ENCODE assay signal across 8 cellular contexts in the genomic region with DNA sequence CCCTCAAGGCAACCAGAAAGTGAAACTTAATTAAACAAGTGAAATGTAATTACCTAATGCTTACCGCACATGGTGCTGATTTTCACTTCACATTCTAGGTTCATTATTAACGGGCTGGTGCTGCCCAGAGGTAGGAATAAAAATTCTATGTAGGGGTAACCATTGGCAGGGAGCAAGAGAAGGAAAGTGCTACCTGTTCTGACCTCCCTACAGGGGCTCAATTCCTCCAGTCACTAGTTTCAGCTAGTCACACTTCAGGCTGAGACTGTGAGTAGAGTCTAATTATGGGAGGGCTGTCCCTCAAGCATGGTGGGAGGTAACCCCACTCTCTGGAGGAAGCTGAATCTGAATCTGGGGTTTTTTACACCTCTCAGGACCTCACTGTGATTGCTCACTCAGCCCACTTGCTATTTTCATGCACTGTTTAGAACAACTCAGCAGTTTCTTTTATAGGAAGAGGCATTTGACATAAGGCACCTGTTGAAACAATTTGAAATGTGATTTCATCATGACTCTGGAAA.
DNase-seq lines count a peak whose midpoint lies in the region; ATAC-seq lines count a peak whose summit lies in the region.

No MANE protein-coding gene starts in this region.

- no peak overlapping the region for H3K27ac ChIP-seq in BLaER1

- no peak overlapping the region for H3K9ac ChIP-seq in BLaER1

- peak; percentile 88 for ATAC-seq in GM19455 (IDR thresholded peaks at IDR 0.05; ENCODE audit: unreplicated experiment)
- ATAC-seq in HG03457 (IDR thresholded peaks at IDR 0.05; ENCODE audit: unreplicated experiment), result peak; percentile 94
- ATAC-seq in activated naive CD8-positive, alpha-beta T cell treated with anti-CD3 and anti-CD28 coated beads, Interleukin-2, amount 50 U/mL, for 24 hours, result peak; percentile 99

- no peaks in the 10 kb centered on the region for H3K27me3 Mint-ChIP-seq in activated naive CD8-positive, alpha-beta T cell treated with anti-CD3 and anti-CD28 coated beads, Interleukin-2, amount 50 U/mL, for 24 hours

- H3K27ac Mint-ChIP-seq in activated naive CD8-positive, alpha-beta T cell treated with anti-CD3 and anti-CD28 coated beads, Interleukin-2, amount 50 U/mL, for 24 hours, result peak overlapping the region; percentile 70

- H3K9me3 ChIP-seq in BLaER1, result peaks cover 6% of the 10 kb centered on the region; the same call in 1 of the 2 replicates

- no peaks in the 10 kb centered on the region for H3K36me3 ChIP-seq in BLaER1

- H3K4me3 Mint-ChIP-seq in activated naive CD8-positive, alpha-beta T cell treated with anti-CD3 and anti-CD28 coated beads, Interleukin-2, amount 50 U/mL, for 24 hours, result peak overlapping the region; percentile 54

- H3K4me3 ChIP-seq in BLaER1, result no peak overlapping the region

- no peaks in the 10 kb centered on the region for H4K20me1 ChIP-seq in BLaER1

- H3K4me1 ChIP-seq in BLaER1, result peaks cover 21% of the 10 kb centered on the region

- peaks cover 84% of the 10 kb centered on the region for H3K4me1 Mint-ChIP-seq in activated naive CD8-positive, alpha-beta T cell treated with anti-CD3 and anti-CD28 coated beads, Interleukin-2, amount 50 U/mL, for 24 hours

- H3K36me3 Mint-ChIP-seq in activated naive CD8-positive, alpha-beta T cell treated with anti-CD3 and anti-CD28 coated beads, Interleukin-2, amount 50 U/mL, for 24 hours (ENCODE audit: low read depth), result peaks cover 55% of the 10 kb centered on the region

- H3K27me3 ChIP-seq in BLaER1, result no peaks in the 10 kb centered on the region

- DNase-seq in activated naive CD8-positive, alpha-beta T cell treated with anti-CD3 and anti-CD28 coated beads, Interleukin-2, amount 50 U/mL, for 24 hours, result peak; percentile 46
- DNase-seq in stimulated activated CD4-positive, alpha-beta T cell treated with anti-CD3 and anti-CD28 coated beads, Interleukin-12 subunit alpha, Interleukin-12 subunit beta, amount 100 ng/mL, for 48 hours (ENCODE audit: low read depth in 2 of 3, low spot score in 1 of 3), result peak in 2 of 3 donors; percentile 28 to 32
- no peak for DNase-seq in Kasumi-1 (lab: John Stamatoyannopoulos, UW)
- DNase-seq in hippocampal formation (lab: John Stamatoyannopoulos, UW), result no peak
- DNase-seq in NCI-H1930 (lab: John Stamatoyannopoulos, UW), result no peak

- peaks cover 30% of the 10 kb centered on the region for H3K9me3 Mint-ChIP-seq in activated naive CD8-positive, alpha-beta T cell treated with anti-CD3 and anti-CD28 coated beads, Interleukin-2, amount 50 U/mL, for 24 hours

- peak overlapping the region; percentile 41 for H3K4me2 ChIP-seq in BLaER1

Comparison
In these comparisons a context has a peak if more than half of its experiments do, and no peak if none do; other contexts are left out.
1. DNase-seq: peak in activated naive CD8-positive, alpha-beta T cell treated with anti-CD3 and anti-CD28 coated beads, Interleukin-2, amount 50 U/mL, for 24 hours (single experiment) and stimulated activated CD4-positive, alpha-beta T cell treated with anti-CD3 and anti-CD28 coated beads, Interleukin-12 subunit alpha, Interleukin-12 subunit beta, amount 100 ng/mL, for 48 hours (2 of 3); none in Kasumi-1 (0 of 2), hippocampal formation (0 of 2) and NCI-H1930 (0 of 2).
2. Peak in every context shown above with its lines, with median percentiles within 50 percentile points of each other: ATAC-seq.